ENCODE assay signal across 8 cellular contexts in the genomic region with DNA sequence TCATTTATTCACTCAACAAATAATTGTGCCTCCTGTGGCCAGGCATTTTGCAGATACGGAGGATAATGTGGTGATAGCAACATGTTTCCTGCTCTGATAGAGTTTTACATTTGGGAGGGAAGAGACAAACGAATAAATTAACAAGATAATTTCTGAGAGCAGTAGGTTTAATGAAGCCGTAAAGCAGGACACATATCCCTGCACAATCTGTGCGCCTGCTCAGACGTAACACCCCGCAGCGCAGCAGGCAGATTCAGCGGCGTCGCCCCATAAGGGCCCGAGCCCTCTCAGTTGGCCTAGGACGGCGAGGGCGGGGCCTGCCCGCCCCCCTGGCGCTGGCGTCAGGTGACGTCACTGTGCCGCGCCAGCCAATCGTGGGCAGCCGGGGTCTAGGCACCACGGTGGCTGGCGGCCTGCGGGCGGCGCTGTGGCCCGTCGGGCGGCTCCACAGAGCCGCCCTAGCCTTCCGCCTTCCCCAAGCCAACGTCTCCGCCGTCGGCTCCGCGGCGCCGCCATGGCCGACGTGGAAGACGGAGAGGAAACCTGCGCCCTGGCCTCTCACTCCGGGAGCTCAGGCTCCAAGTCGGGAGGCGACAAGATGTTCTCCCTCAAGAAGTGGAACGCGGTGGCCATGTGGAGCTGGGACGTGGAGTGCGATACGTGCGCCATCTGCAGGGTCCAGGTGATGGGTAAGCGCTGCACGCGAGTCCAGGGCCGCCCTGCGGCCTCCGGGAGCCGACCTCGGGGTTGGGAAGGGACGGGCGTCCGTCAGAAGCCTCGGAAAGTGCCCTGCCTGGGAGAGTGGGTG. TPM values are rescaled to one million over a fixed set of nuclear protein-coding genes. Genes with fewer than 3 reads are reported as not detected.
A peak's percentile ranks its signal among the peaks of the same experiment; 100 is the strongest.
DNase-seq lines count a peak whose midpoint lies in the region; ATAC-seq and TF ChIP-seq lines count a peak whose summit lies in the region.

A gene (plus strand): TSS at position 471 of the 808 bp plus-strand sequence. CDS start 44 bp downstream, at position 515.

- WGBS in adrenal gland, 4 donors = 0% methylated on average over 10 to 65 of the region's 65 CpGs
- WGBS in heart right ventricle, 2 donors = 0% methylated on average over 61 to 65 of the region's 65 CpGs

- TF ChIP-seq POLR2A in adrenal gland (IDR thresholded peaks at IDR 0.05) = peak; percentile 74 to 78

- intact Hi-C loops in adrenal gland (cut with DNase I) = loop anchor here in 1 of 2 donors (5.0 to 10.0 kb wide), 2 partner anchors 137 to 174 kb away; a partner anchor contains a TSS
- intact Hi-C loops in heart right ventricle (cut with DNase I) = loop anchor here in 9 of 10 donors (1.0 to 10.0 kb wide), 15 partner anchors 51 to 487 kb away; a partner anchor contains a TSS
- intact Hi-C loops in posterior vena cava (cut with DNase I) = loop anchor here in 1 of 2 donors (5.0 kb wide), 1 partner anchor 139 kb away; a partner anchor contains a TSS
- intact Hi-C loops in upper lobe of right lung (cut with DNase I) = no loop called here

- H3K4me1 ChIP-seq in adrenal gland (replicated peaks in 1 of 2) (peaks cover 14 to 31% of the 10 kb centered on the region in 2 donors), heart right ventricle (peaks cover 8 to 45% (median 34%) of the 10 kb centered on the region in 9 donors), upper lobe of right lung (peaks cover 32% of the 10 kb centered on the region)

- H3K36me3 ChIP-seq in adrenal gland (replicated peaks in 1 of 2) = no peaks in the 10 kb centered on the region
- H3K36me3 ChIP-seq in heart right ventricle = peaks cover 0 to 7% (median 0%) of the 10 kb centered on the region in 9 donors
- peaks cover 5% of the 10 kb centered on the region for H3K36me3 ChIP-seq in upper lobe of right lung

- H3K4me3 ChIP-seq in adrenal gland = peak within 1 kb of the TSS; percentile 52 to 100 (median 74)
- H3K4me3 ChIP-seq in heart right ventricle = peak within 1 kb of the TSS; percentile 78 to 99 (median 92)
- peak within 1 kb of the TSS; percentile 90 for H3K4me3 ChIP-seq in upper lobe of right lung

- H3K27me3 ChIP-seq in adrenal gland (no peaks in the 10 kb centered on the region), heart right ventricle (no peaks in the 10 kb centered on the region), upper lobe of right lung (no peaks in the 10 kb centered on the region)

- DNase-seq in GM13976 (ENCODE audit: low spot score) (peak; percentile 97), NCI-H146 (lab: John Stamatoyannopoulos, UW) (peak; percentile 98), T-helper 1 cell (peak; percentile 94 to 99 (median 95)), adrenal gland (peak; percentile 94 to 98 (median 96)), heart right ventricle (peak; percentile 92 to 96), posterior vena cava (ENCODE audit: low spot score) (peak; percentile 98), upper lobe of right lung (peak; percentile 98)

- H3K27ac ChIP-seq in adrenal gland (peak within 1 kb of the TSS; percentile 86 to 95 (median 92)), heart right ventricle (peak within 1 kb of the TSS; percentile 84 to 98 (median 95)), upper lobe of right lung (peak within 1 kb of the TSS; percentile 92)

- TF ChIP-seq CTCF in GM13976 (IDR thresholded peaks at IDR 0.05; ENCODE audit: borderline replicate concordance, control extremely low read depth, extremely low read depth, insufficient read depth, missing control alignments) (peak; percentile 89), adrenal gland (IDR thresholded peaks at IDR 0.05) (peak; percentile 67 to 98 (median 86)), heart right ventricle (IDR thresholded peaks at IDR 0.05) (peak; percentile 80 to 99 (median 94)), upper lobe of right lung (IDR thresholded peaks at IDR 0.05) (peak; percentile 91)

- in situ Hi-C loops in GM13976 (cut with MboI; ENCODE audit: low sequenced_read_pairs, unreplicated experiment) = no loop called here

- H3K9me3 ChIP-seq in adrenal gland (replicated peaks in 1 of 3) (no peaks in the 10 kb centered on the region), heart right ventricle (no peaks in the 10 kb centered on the region), upper lobe of right lung (no peaks in the 10 kb centered on the region)

- ATAC-seq in HG02870 (IDR thresholded peaks at IDR 0.05; ENCODE audit: unreplicated experiment) (peak; percentile 88), heart right ventricle (peak; percentile 97 to 100 (median 98)), upper lobe of right lung (peak; percentile 98)

RNA-seq across cellular contexts. Expression of the gene that starts here (rescaled TPM):
- total RNA-seq in adrenal gland (100 to 1,000 TPM in 7 of 8 donors, 10 to 100 TPM in 1; 87.4 to 162 (median 124) TPM), heart right ventricle (10 to 100 TPM; 77.2 to 95.8 (median 82.2) TPM), posterior vena cava (10 to 100 TPM; 62.4 to 73.6 TPM), upper lobe of right lung (68.6 TPM)
- polyA plus RNA-seq in adrenal gland (100 to 1,000 TPM; 107 to 315 (median 247) TPM), heart right ventricle (100 to 1,000 TPM; 102 to 191 TPM)

Comparison
In these comparisons a context has a peak if more than half of its experiments do, and no peak if none do; other contexts are left out.
1. Peak in every context shown above with its lines: DNase-seq, ATAC-seq, H3K4me3 ChIP-seq and H3K27ac ChIP-seq.